11 cellular contexts compared by ENCODE assay signal in the genomic region with DNA sequence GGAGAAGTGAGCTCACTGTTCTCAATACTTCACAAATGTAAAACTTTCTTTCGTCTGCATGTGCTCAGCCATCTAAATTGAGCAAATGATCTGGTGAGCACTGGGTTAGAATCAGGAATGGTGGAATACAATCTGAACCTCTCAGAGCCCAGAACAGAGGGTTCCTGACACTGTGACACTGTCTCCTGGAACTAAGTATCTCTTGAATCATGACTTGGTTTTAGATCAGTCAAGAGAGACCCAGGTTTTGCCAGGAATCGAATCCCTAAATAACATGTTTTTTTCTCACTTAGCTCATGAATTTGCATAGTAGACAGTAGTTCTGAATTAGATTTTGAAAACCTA. TPM values are rescaled to one million over a fixed set of nuclear protein-coding genes. Genes with fewer than 3 reads are reported as not detected.
DNase-seq lines count a peak whose midpoint lies in the region; ATAC-seq, FAIRE-seq and TF ChIP-seq lines count a peak whose summit lies in the region.
"Had no signal": no experiment of that assay in that cellular context is flagged by ENCODE, and none has a peak within 500 bp of the region (broad histone marks: within the 10 kb centered on the region; RNA-seq: fewer than 3 reads in every experiment).

No MANE protein-coding gene starts in this region.

- no peaks in the 10 kb centered on the region for H3K9me3 ChIP-seq in osteoblast (ENCODE audit: low read depth, low read length)

- no peaks in the 10 kb centered on the region for H3K27me3 Mint-ChIP-seq in natural killer cell (ENCODE audit: low read depth in 2 of 2)
- no peaks in the 10 kb centered on the region for H3K27me3 Mint-ChIP-seq in natural killer cell treated with Interleukin-12 subunit alpha and Interleukin-12 subunit beta and Interleukin-15 and Interleukin-18, amount 100 ng/mL, for 72 hours

- H4K20me1 ChIP-seq in osteoblast (ENCODE audit: insufficient read depth, low read length): peaks cover 8% of the 10 kb centered on the region

- H3K4me3 Mint-ChIP-seq in natural killer cell: no peak overlapping the region
- no peak overlapping the region for H3K4me3 Mint-ChIP-seq in natural killer cell treated with Interleukin-12 subunit alpha and Interleukin-12 subunit beta and Interleukin-15 and Interleukin-18, amount 100 ng/mL, for 72 hours

- in situ Hi-C loops in GM13977 (cut with MboI; ENCODE audit: low pct_unique_long_range_greater_than_20kb, low sequenced_read_pairs, unreplicated experiment): no loop called here

- H3K4me3 ChIP-seq in osteoblast (ENCODE audit: insufficient read depth, low read length): no peak overlapping the region

- FAIRE-seq in D721Med (lab: Jason Lieb, UNC): no peak
- FAIRE-seq: bronchial epithelial cell had no signal

- peaks cover 3% of the 10 kb centered on the region for H3K79me2 ChIP-seq in osteoblast (ENCODE audit: insufficient read depth, low read length)

- H3K27ac ChIP-seq in epithelial cell of prostate: peak overlapping the region; percentile 75
- peak overlapping the region; percentile 72 for H3K27ac ChIP-seq in osteoblast (ENCODE audit: low read depth, low read length)
- H3K27ac ChIP-seq in substantia nigra (ENCODE audit: low read depth, low read length, poor library complexity, severe bottlenecking): no peak overlapping the region

- no peak overlapping the region for H2AFZ ChIP-seq in osteoblast (ENCODE audit: low read length)

- H3K4me1 ChIP-seq in osteoblast (ENCODE audit: insufficient read depth, low read length): peaks cover 78% of the 10 kb centered on the region

- H3K27ac Mint-ChIP-seq in natural killer cell: peak overlapping the region; percentile 38 to 74
- peak overlapping the region in 1 of 2 donors; percentile 31 for H3K27ac Mint-ChIP-seq in natural killer cell treated with Interleukin-12 subunit alpha and Interleukin-12 subunit beta and Interleukin-15 and Interleukin-18, amount 100 ng/mL, for 72 hours

- no peaks in the 10 kb centered on the region for H3K9me3 Mint-ChIP-seq in natural killer cell
- H3K9me3 Mint-ChIP-seq in natural killer cell treated with Interleukin-12 subunit alpha and Interleukin-12 subunit beta and Interleukin-15 and Interleukin-18, amount 100 ng/mL, for 72 hours: no peaks in the 10 kb centered on the region

- DNase-seq in natural killer cell (no peak), epithelial cell of prostate (ENCODE audit: low read depth, low spot score) (no peak), osteoblast (ENCODE audit: insufficient read length, low spot score, missing footprints) (no peak), GM13977 (ENCODE audit: low spot score) (no peak), substantia nigra (lab: John Stamatoyannopoulos, UW) (no peak), D721Med (ENCODE audit: insufficient read length, low spot score) (no peak)
- DNase-seq in natural killer cell treated with Interleukin-12 subunit alpha and Interleukin-12 subunit beta and Interleukin-15 and Interleukin-18, amount 100 ng/mL, for 72 hours (ENCODE audit: low spot score): no peak
- DNase-seq: stimulated activated CD4-positive, alpha-beta T cell treated with anti-CD3 and anti-CD28 coated beads, Interleukin-4, amount 100 ng/mL, for 1 hour; trophoblast cell had no signal

- H3K27me3 ChIP-seq in osteoblast (ENCODE audit: insufficient read depth, low read length): no peaks in the 10 kb centered on the region

- H3K4me1 Mint-ChIP-seq in natural killer cell: peaks cover 14 to 20% of the 10 kb centered on the region in 2 donors
- H3K4me1 Mint-ChIP-seq in natural killer cell treated with Interleukin-12 subunit alpha and Interleukin-12 subunit beta and Interleukin-15 and Interleukin-18, amount 100 ng/mL, for 72 hours (ENCODE audit: low read depth in 2 of 2): peaks cover 12 to 14% of the 10 kb centered on the region in 2 donors

- peaks cover 67% of the 10 kb centered on the region for H3K36me3 ChIP-seq in osteoblast (ENCODE audit: insufficient read depth, low read length)

- H3K4me2 ChIP-seq in osteoblast (ENCODE audit: insufficient read depth, low read length): peak overlapping the region; percentile 40

- ATAC-seq in natural killer cell (no peak), GM21529 (IDR thresholded peaks at IDR 0.05; ENCODE audit: unreplicated experiment) (no peak)
- no peak for ATAC-seq in natural killer cell treated with Interleukin-12 subunit alpha and Interleukin-12 subunit beta and Interleukin-15 and Interleukin-18, amount 100 ng/mL, for 72 hours

- no peak for TF ChIP-seq CTCF in natural killer cell (IDR thresholded peaks at IDR 0.05)
- TF ChIP-seq CTCF in osteoblast (IDR thresholded peaks at IDR 0.05; ENCODE audit: extremely low read depth, low read depth, low read length): no peak
- no peak for TF ChIP-seq CTCF in GM13977 (IDR thresholded peaks at IDR 0.05; ENCODE audit: extremely low read depth, insufficient read depth, missing control alignments)
- TF ChIP-seq CTCF in D721Med (IDR thresholded peaks at IDR 0.05; ENCODE audit: insufficient read depth, missing control alignments): no peak

- intact Hi-C loops in natural killer cell (cut with micrococcal nuclease): no loop called here

- peaks cover 23% of the 10 kb centered on the region for H3K36me3 Mint-ChIP-seq in natural killer cell
- peaks cover 32% of the 10 kb centered on the region for H3K36me3 Mint-ChIP-seq in natural killer cell treated with Interleukin-12 subunit alpha and Interleukin-12 subunit beta and Interleukin-15 and Interleukin-18, amount 100 ng/mL, for 72 hours

RNA-seq across cellular contexts. Expression of a gene that starts 49.3 kb away (rescaled TPM):
- total RNA-seq in natural killer cell: 100 to 1,000 TPM; 164 to 220 (median 173) TPM
- 100 to 1,000 TPM; 394 to 560 TPM for total RNA-seq in natural killer cell treated with Interleukin-12 subunit alpha and Interleukin-12 subunit beta and Interleukin-15 and Interleukin-18, amount 100 ng/mL, for 72 hours
- total RNA-seq in osteoblast: 123 and 142 TPM in 2 replicates

RNA-seq across cellular contexts. Expression of a gene that starts 49.5 kb away (rescaled TPM):
- total RNA-seq in natural killer cell (10 to 100 TPM; 29.5 to 44.4 (median 31.6) TPM), osteoblast (51.3 and 61.5 TPM in 2 replicates)
- 10 to 100 TPM; 39.5 to 54.8 TPM for total RNA-seq in natural killer cell treated with Interleukin-12 subunit alpha and Interleukin-12 subunit beta and Interleukin-15 and Interleukin-18, amount 100 ng/mL, for 72 hours
